ENCODE assay signal across 33 cellular contexts in genomic region chr1:14103878-14104430, GRCh38.
"Had no signal": no experiment of that assay in that cellular context is flagged by ENCODE, and none has a peak within 500 bp of the region (broad histone marks: within the 10 kb centered on the region; RNA-seq: fewer than 3 reads in every experiment).

No MANE protein-coding gene starts in this region.

- FAIRE-seq: bronchial epithelial cell had no signal

- H3K36me3 ChIP-seq: SJCRH30, WERI-Rb-1 had no signal

- ATAC-seq: activated CD8-positive, alpha-beta memory T cell treated with anti-CD3 and anti-CD28 coated beads, Interleukin-2, amount 10 ng/mL, durations not matched to agents 7 days and 5 days; activated naive CD8-positive, alpha-beta T cell treated with anti-CD3 and anti-CD28 coated beads, Interleukin-2, amount 50 U/mL, for 24 hours; Panc1 had no signal

- H3K36me3 Mint-ChIP-seq: activated CD8-positive, alpha-beta memory T cell treated with anti-CD3 and anti-CD28 coated beads, Interleukin-2, amount 10 ng/mL, durations not matched to agents 7 days and 5 days; activated naive CD4-positive, alpha-beta T cell treated with anti-CD3 and anti-CD28 coated beads, Interleukin-2, amount 10 ng/mL, durations not matched to agents 7 days and 5 days; activated naive CD8-positive, alpha-beta T cell; brain had no signal

- H3K9me3 ChIP-seq: SJCRH30 had no signal

- H3K27me3 Mint-ChIP-seq: activated CD4-positive, alpha-beta memory T cell treated with anti-CD3 and anti-CD28 coated beads, Interleukin-2, amount 10 ng/mL, durations not matched to agents 7 days and 5 days; activated CD8-positive, alpha-beta memory T cell treated with anti-CD3 and anti-CD28 coated beads, Interleukin-2, amount 10 ng/mL, durations not matched to agents 7 days and 5 days; activated naive CD4-positive, alpha-beta T cell treated with anti-CD3 and anti-CD28 coated beads, Interleukin-2, amount 10 ng/mL, durations not matched to agents 7 days and 5 days had no signal

- H3K4me1 Mint-ChIP-seq: activated CD4-positive, alpha-beta memory T cell treated with anti-CD3 and anti-CD28 coated beads, Interleukin-2, amount 10 ng/mL, durations not matched to agents 7 days and 5 days; activated CD8-positive, alpha-beta memory T cell treated with anti-CD3 and anti-CD28 coated beads, Interleukin-2, amount 10 ng/mL, durations not matched to agents 7 days and 5 days; activated naive CD4-positive, alpha-beta T cell treated with anti-CD3 and anti-CD28 coated beads, Interleukin-2, amount 10 ng/mL, durations not matched to agents 7 days and 5 days; activated naive CD8-positive, alpha-beta T cell treated with anti-CD3 and anti-CD28 coated beads, Interleukin-2, amount 50 U/mL, for 24 hours had no signal

- H3K4me3 ChIP-seq: SJCRH30, SK-N-MC had no signal

- H3K27ac ChIP-seq: SJCRH30, SK-N-MC, WERI-Rb-1 had no signal

- H3K9me3 Mint-ChIP-seq: activated CD4-positive, alpha-beta memory T cell treated with anti-CD3 and anti-CD28 coated beads, Interleukin-2, amount 10 ng/mL, durations not matched to agents 7 days and 5 days; activated naive CD4-positive, alpha-beta T cell treated with anti-CD3 and anti-CD28 coated beads, Interleukin-2, amount 10 ng/mL, durations not matched to agents 7 days and 5 days; activated naive CD8-positive, alpha-beta T cell treated with anti-CD3 and anti-CD28 coated beads, Interleukin-2, amount 50 U/mL, for 24 hours had no signal

- H3K4me3 Mint-ChIP-seq: activated CD4-positive, alpha-beta memory T cell treated with anti-CD3 and anti-CD28 coated beads, Interleukin-2, amount 10 ng/mL, durations not matched to agents 7 days and 5 days; activated CD8-positive, alpha-beta memory T cell treated with anti-CD3 and anti-CD28 coated beads, Interleukin-2, amount 10 ng/mL, durations not matched to agents 7 days and 5 days; activated naive CD4-positive, alpha-beta T cell treated with anti-CD3 and anti-CD28 coated beads, Interleukin-2, amount 10 ng/mL, durations not matched to agents 7 days and 5 days; activated naive CD8-positive, alpha-beta T cell; activated naive CD8-positive, alpha-beta T cell treated with anti-CD3 and anti-CD28 coated beads, Interleukin-2, amount 50 U/mL, for 24 hours; brain had no signal

- DNase-seq: activated CD4-positive, alpha-beta memory T cell treated with anti-CD3 and anti-CD28 coated beads, Interleukin-2, amount 10 ng/mL, durations not matched to agents 7 days and 5 days; activated CD4-positive, alpha-beta T cell treated with anti-CD3 and anti-CD28 coated beads for 1 hour; activated CD4-positive, alpha-beta T cell treated with anti-CD3 and anti-CD28 coated beads for 48 hours; activated CD4-positive, CD25-positive, alpha-beta regulatory T cell; activated CD8-positive, alpha-beta memory T cell treated with anti-CD3 and anti-CD28 coated beads for 24 hours; activated CD8-positive, alpha-beta memory T cell treated with anti-CD3 and anti-CD28 coated beads, Interleukin-2, amount 10 ng/mL, durations not matched to agents 7 days and 5 days; activated CD8-positive, alpha-beta memory T cell treated with anti-CD3 and anti-CD28 coated beads, Interleukin-2, amount 50 U/mL, for 48 hours; activated effector memory CD4-positive, alpha-beta T cell treated with Interleukin-2 at 50 U/mL for 16 hours; activated naive CD4-positive, alpha-beta T cell treated with anti-CD3 and anti-CD28 coated beads, Interleukin-2, amount 10 ng/mL, durations not matched to agents 7 days and 5 days; activated naive CD8-positive, alpha-beta T cell treated with anti-CD3 and anti-CD28 coated beads, Interleukin-2, amount 50 U/mL, for 24 hours; activated T-cell treated with anti-CD3 and anti-CD28 coated beads, Interleukin-2, amount 50 U/mL, for 48 hours; anterior cingulate cortex; caudate nucleus; cerebellar nuclear complex; NCI-H1092 treated with DMSO at 0.1 percent for 48 hours; NCI-H1417; NCI-H146; NCI-H187; NCI-H2029 treated with DMSO at 0.1 percent for 48 hours; NCI-H2107; NCI-H226; NCI-H446 treated with DMSO at 0.1 percent for 48 hours; NCI-H69; OCI-M1; SHP77; SJCRH30; T1000; WERI-Rb-1 had no signal

- H3K27ac Mint-ChIP-seq: activated CD4-positive, alpha-beta memory T cell treated with anti-CD3 and anti-CD28 coated beads, Interleukin-2, amount 10 ng/mL, durations not matched to agents 7 days and 5 days; activated CD8-positive, alpha-beta memory T cell treated with anti-CD3 and anti-CD28 coated beads, Interleukin-2, amount 10 ng/mL, durations not matched to agents 7 days and 5 days; activated naive CD4-positive, alpha-beta T cell treated with anti-CD3 and anti-CD28 coated beads, Interleukin-2, amount 10 ng/mL, durations not matched to agents 7 days and 5 days; activated naive CD8-positive, alpha-beta T cell; activated naive CD8-positive, alpha-beta T cell treated with anti-CD3 and anti-CD28 coated beads, Interleukin-2, amount 50 U/mL, for 24 hours had no signal

- H3K4me1 ChIP-seq: SJCRH30 had no signal
